In genomic region chr5:88888291-88888690, GRCh38 we compare ENCODE assay signal across 11 cellular contexts. TPM values are rescaled to one million over a fixed set of nuclear protein-coding genes. Genes with fewer than 3 reads are reported as not detected.
DNase-seq lines count a peak whose midpoint lies in the region; ATAC-seq and TF ChIP-seq lines count a peak whose summit lies in the region.
"Had no signal": no experiment of that assay in that cellular context is flagged by ENCODE, and none has a peak within 500 bp of the region (broad histone marks: within the 10 kb centered on the region; RNA-seq: fewer than 3 reads in every experiment).

No MANE protein-coding gene starts in this region.

- intact Hi-C loops in posterior cingulate gyrus (cut with DNase I): loop anchor here (10.0 kb wide), 1 partner anchor 153 kb away; no protein-coding TSS in a partner anchor
- intact Hi-C loops in CD4-positive, alpha-beta memory T cell (cut with micrococcal nuclease): no loop called here

- H3K9me3 ChIP-seq in Peyer's patch: no peaks in the 10 kb centered on the region
- no peaks in the 10 kb centered on the region for H3K9me3 ChIP-seq in subcutaneous abdominal adipose tissue (ENCODE audit: control insufficient read depth in 5 of 5, low read length in 5 of 5)
- H3K9me3 ChIP-seq in CD4-positive, alpha-beta memory T cell (ENCODE audit: control insufficient read depth in 1 of 2, low read length in 2 of 2): no peaks in the 10 kb centered on the region
- H3K9me3 ChIP-seq: SJSA1 had no signal

- H3K4me3 Mint-ChIP-seq in memory B cell: peak overlapping the region; percentile 96
- no peak overlapping the region for H3K4me3 Mint-ChIP-seq in activated T-cell treated with anti-CD3 and anti-CD28 coated beads, Interleukin-2, amount 50 U/mL, for 72 hours
- no peak overlapping the region for H3K4me3 Mint-ChIP-seq in CD4-positive, alpha-beta memory T cell

- TF ChIP-seq CTCF in GM12875 (IDR thresholded peaks at IDR 0.05; ENCODE audit: borderline replicate concordance, insufficient read depth, low read depth, low read length) (no peak), Peyer's patch (IDR thresholded peaks at IDR 0.05) (no peak)

- H3K36me3 Mint-ChIP-seq in memory B cell: no peaks in the 10 kb centered on the region
- peaks cover 0 to 1% of the 10 kb centered on the region in 2 donors for H3K36me3 Mint-ChIP-seq in activated T-cell treated with anti-CD3 and anti-CD28 coated beads, Interleukin-2, amount 50 U/mL, for 72 hours (ENCODE audit: insufficient read depth in 2 of 2)
- no peaks in the 10 kb centered on the region for H3K36me3 Mint-ChIP-seq in CD4-positive, alpha-beta memory T cell
- H3K36me3 Mint-ChIP-seq: natural killer cell treated with Interleukin-12 subunit alpha and Interleukin-12 subunit beta and Interleukin-15 and Interleukin-18, amount 100 ng/mL, for 72 hours had no signal

- POLR2A ChIA-PET in CD4-positive, alpha-beta memory T cell (lab: Charles Lee; ENCODE audit: partially characterized antibody): no interaction called here

- H3K4me1 ChIP-seq in Peyer's patch (no peaks in the 10 kb centered on the region), subcutaneous abdominal adipose tissue (ENCODE audit: control insufficient read depth in 5 of 5, insufficient read depth in 5 of 5, low read length in 5 of 5) (peaks cover 0 to 54% (median 33%) of the 10 kb centered on the region in 5 donors)
- peaks cover 11% of the 10 kb centered on the region for H3K4me1 ChIP-seq in CD4-positive, alpha-beta memory T cell (ENCODE audit: insufficient read depth, low read length)

- H3K27ac Mint-ChIP-seq in memory B cell: peak overlapping the region; percentile 95
- H3K27ac Mint-ChIP-seq in activated T-cell treated with anti-CD3 and anti-CD28 coated beads, Interleukin-2, amount 50 U/mL, for 72 hours: no peak overlapping the region
- no peak overlapping the region for H3K27ac Mint-ChIP-seq in CD4-positive, alpha-beta memory T cell
- H3K27ac Mint-ChIP-seq: natural killer cell treated with Interleukin-12 subunit alpha and Interleukin-12 subunit beta and Interleukin-15 and Interleukin-18, amount 100 ng/mL, for 72 hours had no signal

- TF ChIP-seq POLR2A in Peyer's patch (IDR thresholded peaks at IDR 0.05): no peak

- CTCF ChIA-PET in CD4-positive, alpha-beta memory T cell (lab: Charles Lee; ENCODE audit: partially characterized antibody): no interaction called here

- H3K27me3 Mint-ChIP-seq in memory B cell: no peaks in the 10 kb centered on the region
- H3K27me3 Mint-ChIP-seq in activated T-cell treated with anti-CD3 and anti-CD28 coated beads, Interleukin-2, amount 50 U/mL, for 72 hours (ENCODE audit: low read depth): peaks cover 65% of the 10 kb centered on the region
- H3K27me3 Mint-ChIP-seq in CD4-positive, alpha-beta memory T cell: peaks cover 18 to 36% of the 10 kb centered on the region in 2 donors

- H3K9me3 Mint-ChIP-seq in memory B cell: no peaks in the 10 kb centered on the region
- H3K9me3 Mint-ChIP-seq in activated T-cell treated with anti-CD3 and anti-CD28 coated beads, Interleukin-2, amount 50 U/mL, for 72 hours: no peaks in the 10 kb centered on the region
- H3K9me3 Mint-ChIP-seq in CD4-positive, alpha-beta memory T cell: no peaks in the 10 kb centered on the region
- H3K9me3 Mint-ChIP-seq: natural killer cell treated with Interleukin-12 subunit alpha and Interleukin-12 subunit beta and Interleukin-15 and Interleukin-18, amount 100 ng/mL, for 72 hours had no signal

- H3K36me3 ChIP-seq in Peyer's patch (no peaks in the 10 kb centered on the region), subcutaneous abdominal adipose tissue (ENCODE audit: control insufficient read depth in 5 of 5, insufficient read depth in 5 of 5, low read length in 5 of 5) (no peaks in the 10 kb centered on the region)
- H3K36me3 ChIP-seq in CD4-positive, alpha-beta memory T cell (ENCODE audit: insufficient read depth, low read length): no peaks in the 10 kb centered on the region
- H3K36me3 ChIP-seq: SJSA1 had no signal

- H3K4me3 ChIP-seq in GM12875 (ENCODE audit: low read depth, low read length) (peak overlapping the region; percentile 84), Peyer's patch (no peak overlapping the region), subcutaneous abdominal adipose tissue (ENCODE audit: low read depth in 1 of 5, low read length in 5 of 5) (peak overlapping the region in 3 of 5 donors; percentile 85 to 90 (median 86))
- H3K4me3 ChIP-seq in CD4-positive, alpha-beta memory T cell (ENCODE audit: low read length in 2 of 2): no peak overlapping the region

- peak overlapping the region in 3 of 4 donors; percentile 78 to 89 (median 80) for H3K27ac ChIP-seq in Peyer's patch
- peak overlapping the region; percentile 85 for H3K27ac ChIP-seq in subcutaneous abdominal adipose tissue (ENCODE audit: low read depth, low read length)
- H3K27ac ChIP-seq in CD4-positive, alpha-beta memory T cell (ENCODE audit: low read depth, low read length): no peak overlapping the region
- H3K27ac ChIP-seq: SJSA1 had no signal

- peaks cover 15% of the 10 kb centered on the region for H3K4me1 Mint-ChIP-seq in memory B cell
- peaks cover 27% of the 10 kb centered on the region for H3K4me1 Mint-ChIP-seq in activated T-cell treated with anti-CD3 and anti-CD28 coated beads, Interleukin-2, amount 50 U/mL, for 72 hours (ENCODE audit: low read depth)
- H3K4me1 Mint-ChIP-seq in CD4-positive, alpha-beta memory T cell: peaks cover 7 to 14% (median 11%) of the 10 kb centered on the region in 4 donors

- DNase-seq in Peyer's patch (no peak), memory B cell (ENCODE audit: low spot score in 2 of 2) (no peak), posterior cingulate gyrus (no peak), NCI-H526 treated with DMSO at 0.1 percent for 48 hours (lab: John Stamatoyannopoulos, UW) (no peak)
- no peak for DNase-seq in activated T-cell treated with anti-CD3 and anti-CD28 coated beads, Interleukin-2, amount 50 U/mL, for 72 hours
- DNase-seq in CD4-positive, alpha-beta memory T cell: no peak
- DNase-seq: NCI-H1436 treated with DMSO at 0.1 percent for 48 hours had no signal

- H3K27me3 ChIP-seq in Peyer's patch: no peaks in the 10 kb centered on the region
- H3K27me3 ChIP-seq in subcutaneous abdominal adipose tissue (ENCODE audit: control insufficient read depth in 5 of 5, insufficient read depth in 4 of 5, low read length in 5 of 5): no peaks in the 10 kb centered on the region
- H3K27me3 ChIP-seq in CD4-positive, alpha-beta memory T cell (ENCODE audit: insufficient read depth, low read length): peaks cover 5% of the 10 kb centered on the region
- H3K27me3 ChIP-seq: SJSA1 had no signal

- no peak overlapping the region for H3K9ac ChIP-seq in subcutaneous abdominal adipose tissue (ENCODE audit: low read length in 5 of 5)

- no peak for ATAC-seq in memory B cell (ENCODE audit: low read depth)
- no peak for ATAC-seq in activated T-cell treated with anti-CD3 and anti-CD28 coated beads, Interleukin-2, amount 50 U/mL, for 72 hours (replicated peaks in 1 of 2)
- ATAC-seq: natural killer cell treated with Interleukin-12 subunit alpha and Interleukin-12 subunit beta and Interleukin-15 and Interleukin-18, amount 100 ng/mL, for 72 hours had no signal

RNA-seq across cellular contexts. Expression of gene MEF2C, which starts 5.3 kb away (rescaled TPM):
- 100 to 1,000 TPM in 1 of 4 donors, 10 to 100 TPM in 2, 1 to 10 TPM in 1; 5.4 to 137 (median 14.4) TPM for total RNA-seq in Peyer's patch
- under 1 TPM; 0.53 to 0.83 TPM for total RNA-seq in activated T-cell treated with anti-CD3 and anti-CD28 coated beads, Interleukin-2, amount 50 U/mL, for 72 hours
- under 1 TPM; 0.12 to 0.39 TPM for total RNA-seq in CD4-positive, alpha-beta memory T cell
- 1 to 10 TPM in 1 of 2 donors, under 1 TPM in 1; 0.18 to 1.0 TPM for polyA plus RNA-seq in CD4-positive, alpha-beta memory T cell

Comparison
In these comparisons a context has a peak if more than half of its experiments do, and no peak if none do; other contexts are left out.
1. H3K4me3 ChIP-seq: peak in GM12875 (single experiment) and subcutaneous abdominal adipose tissue (3 of 5); none in Peyer's patch (0 of 4) and CD4-positive, alpha-beta memory T cell (0 of 2).